8 cellular contexts compared by ENCODE assay signal in genomic region chrX:17738002-17738713, GRCh38. TPM values are rescaled to one million over a fixed set of nuclear protein-coding genes. Genes with fewer than 3 reads are reported as not detected.
DNase-seq lines count a peak whose midpoint lies in the region; ATAC-seq, FAIRE-seq and TF ChIP-seq lines count a peak whose summit lies in the region.

No MANE protein-coding gene starts in this region.

- peaks cover 5% of the 10 kb centered on the region for H3K27me3 Mint-ChIP-seq in activated CD4-positive, alpha-beta T cell treated with anti-CD3 and anti-CD28 coated beads for 36 hours

- POLR2A ChIA-PET in activated CD4-positive, alpha-beta T cell treated with anti-CD3 and anti-CD28 coated beads for 36 hours (lab: Charles Lee): no interaction called here

- intact Hi-C loops in activated CD4-positive, alpha-beta T cell treated with anti-CD3 and anti-CD28 coated beads for 36 hours (cut with DNase I, micrococcal nuclease): loop anchor here (2.0 to 10.0 kb wide), 11 partner anchors 86 to 1947 kb away; partner anchors contain the start of genes PDHA1 (in 2 of the 2), CDKL5 (in 1 of the 2), PHKA2 (in 1 of the 2) and RBBP7 (in 1 of the 2)
- intact Hi-C loops in dorsolateral prefrontal cortex (cut with DNase I): no loop called here

- H3K4me3 ChIP-seq in NB4 (ENCODE audit: low read depth, low read length) (no peak overlapping the region), dorsolateral prefrontal cortex (peak overlapping the region; percentile 43 to 81 (median 67))

- DNase-seq in COLO668 (lab: John Stamatoyannopoulos, UW; ENCODE audit: unreplicated experiment): peak; percentile 45
- peak; percentile 1 for DNase-seq in NB4 (ENCODE audit: low read depth)
- peak; percentile 69 for DNase-seq in activated CD4-positive, alpha-beta T cell treated with anti-CD3 and anti-CD28 coated beads for 36 hours
- peak in 5 of 10 donors; percentile 7 to 44 (median 23) for DNase-seq in dorsolateral prefrontal cortex
- DNase-seq in lung microvascular endothelial cell (ENCODE audit: low read depth in 2 of 2): peak; percentile 9 to 36
- peak; percentile 4 for DNase-seq in stimulated activated CD8-positive, alpha-beta memory T cell treated with anti-CD3 and anti-CD28 coated beads, Interleukin-15, amount 100 ng/mL, for 1 hour (ENCODE audit: low read depth)
- DNase-seq in GM12892 (ENCODE audit: insufficient read length): no peak
- DNase-seq in GDM1 (lab: John Stamatoyannopoulos, UW): no peak

- FAIRE-seq in GM12892 (lab: Jason Lieb, UNC): no peak

- peaks cover 0 to 37% (median 8%) of the 10 kb centered on the region in 45 donors for H3K27me3 ChIP-seq in dorsolateral prefrontal cortex

- H3K36me3 Mint-ChIP-seq in activated CD4-positive, alpha-beta T cell treated with anti-CD3 and anti-CD28 coated beads for 36 hours (ENCODE audit: low read depth): no peaks in the 10 kb centered on the region

- peak; percentile 24 for ATAC-seq in activated CD4-positive, alpha-beta T cell treated with anti-CD3 and anti-CD28 coated beads for 36 hours

- H3K9me3 Mint-ChIP-seq in activated CD4-positive, alpha-beta T cell treated with anti-CD3 and anti-CD28 coated beads for 36 hours (ENCODE audit: low read depth): no peaks in the 10 kb centered on the region

- H3K27ac Mint-ChIP-seq in activated CD4-positive, alpha-beta T cell treated with anti-CD3 and anti-CD28 coated beads for 36 hours: peak overlapping the region; percentile 95

- peak overlapping the region in 53 of 59 donors; percentile 5 to 93 (median 79) for H3K27ac ChIP-seq in dorsolateral prefrontal cortex

- peaks cover 32% of the 10 kb centered on the region for H3K4me1 Mint-ChIP-seq in activated CD4-positive, alpha-beta T cell treated with anti-CD3 and anti-CD28 coated beads for 36 hours

- TF ChIP-seq POLR2A in NB4 (IDR thresholded peaks at IDR 0.05; ENCODE audit: extremely low read depth, insufficient read length): no peak
- no peak for TF ChIP-seq POLR2A in GM12892 (IDR thresholded peaks at IDR 0.05; ENCODE audit: low read depth, low read length)

- CTCF ChIA-PET in activated CD4-positive, alpha-beta T cell treated with anti-CD3 and anti-CD28 coated beads for 36 hours (lab: Charles Lee): no interaction called here

- H3K4me3 Mint-ChIP-seq in activated CD4-positive, alpha-beta T cell treated with anti-CD3 and anti-CD28 coated beads for 36 hours: peak overlapping the region; percentile 81

- TF ChIP-seq CTCF in NB4 (IDR thresholded peaks at IDR 0.05; ENCODE audit: low read depth, low read length) (no peak), dorsolateral prefrontal cortex (IDR thresholded peaks at IDR 0.05 in 54 of 56, conservative IDR thresholded peaks at IDR 0.05 in 2 of 56; ENCODE audit: low read depth in 1 of 56, partially characterized antibody in 56 of 56) (no peak)

RNA-seq across cellular contexts. Expression of gene SCML1, which starts 0.9 kb away (rescaled TPM):
- total RNA-seq in activated CD4-positive, alpha-beta T cell treated with anti-CD3 and anti-CD28 coated beads for 36 hours: 1 to 10 TPM; 7.3 TPM
- total RNA-seq in dorsolateral prefrontal cortex: 10 to 100 TPM in 33 of 120 experiments, 1 to 10 TPM in 87; 4.8 to 15.3 (median 8.5) TPM
- 4.1 and 5.2 TPM in 2 replicates for total RNA-seq in lung microvascular endothelial cell
- not detected for polyA plus RNA-seq in GM12892 (2012; ENCODE audit: missing spikeins)

Comparison
In these comparisons a context has a peak if more than half of its experiments do, and no peak if none do; other contexts are left out.
1. DNase-seq: peak in COLO668 (single experiment), NB4 (single experiment), activated CD4-positive, alpha-beta T cell treated with anti-CD3 and anti-CD28 coated beads for 36 hours (single experiment), lung microvascular endothelial cell (2 of 2) and stimulated activated CD8-positive, alpha-beta memory T cell treated with anti-CD3 and anti-CD28 coated beads, Interleukin-15, amount 100 ng/mL, for 1 hour (single experiment); none in GM12892 (single experiment) and GDM1 (single experiment).
2. intact Hi-C loops: an anchor here in activated CD4-positive, alpha-beta T cell treated with anti-CD3 and anti-CD28 coated beads for 36 hours (2.0 to 10.0 kb wide); none called in dorsolateral prefrontal cortex.